25 cellular contexts compared by ENCODE assay signal in genomic region chr6:69841862-69842261, GRCh38. TPM values are rescaled to one million over a fixed set of nuclear protein-coding genes. Genes with fewer than 3 reads are reported as not detected.
"Had no signal": no experiment of that assay in that cellular context is flagged by ENCODE, and none has a peak within 500 bp of the region (broad histone marks: within the 10 kb centered on the region; RNA-seq: fewer than 3 reads in every experiment).

No MANE protein-coding gene starts in this region.

- H3K27ac Mint-ChIP-seq: immature natural killer cell; naive thymus-derived CD8-positive, alpha-beta T cell had no signal

- H3K4me3 ChIP-seq: coronary artery, dorsolateral prefrontal cortex, esophagus muscularis mucosa, gastroesophageal sphincter, heart left ventricle, hepatocyte, left ventricle myocardium inferior, lower lobe of right lung had no signal

- H3K27me3 ChIP-seq: dorsolateral prefrontal cortex, esophagus muscularis mucosa, gastroesophageal sphincter, hepatocyte had no signal

- H3K36me3 Mint-ChIP-seq: immature natural killer cell; naive thymus-derived CD8-positive, alpha-beta T cell had no signal

- ATAC-seq: foreskin keratinocyte; gastroesophageal sphincter; heart left ventricle; left colon; left lobe of liver; lower lobe of right lung; naive thymus-derived CD8-positive, alpha-beta T cell had no signal

- H3K79me2 ChIP-seq: hepatocyte had no signal

- H3K9me3 Mint-ChIP-seq: naive thymus-derived CD8-positive, alpha-beta T cell had no signal

- H3K4me1 Mint-ChIP-seq: immature natural killer cell had no signal

- H2AFZ ChIP-seq: hepatocyte had no signal

- H3K4me1 ChIP-seq: foreskin keratinocyte, lower lobe of right lung had no signal

- DNase-seq: dermis blood vessel endothelial cell; dorsolateral prefrontal cortex; effector CD4-positive, alpha-beta T cell; effector memory CD4-positive, alpha-beta T cell; foreskin keratinocyte; heart left ventricle; hypothalamus; immature natural killer cell; islet precursor cell; kidney; kidney glomerular epithelial cell; left colon; left ventricle myocardium inferior; lower lobe of right lung; mesendoderm; midbrain; naive thymus-derived CD8-positive, alpha-beta T cell had no signal

- H3K4me2 ChIP-seq: hepatocyte had no signal

- H3K4me3 Mint-ChIP-seq: immature natural killer cell; naive thymus-derived CD8-positive, alpha-beta T cell had no signal

- H3K27ac ChIP-seq: coronary artery, dorsolateral prefrontal cortex, esophagus muscularis mucosa, foreskin keratinocyte, gastroesophageal sphincter, heart left ventricle, hepatocyte, left ventricle myocardium inferior, lower lobe of right lung had no signal

RNA-seq across cellular contexts. Expression of gene COL19A1, which starts 24.5 kb away (rescaled TPM):
- total RNA-seq: dermis blood vessel endothelial cell, endothelial cell of umbilical vein, fibroblast of lung, foreskin keratinocyte, lower lobe of right lung, lung microvascular endothelial cell had no signal
- polyA plus RNA-seq: endothelial cell of umbilical vein, foreskin keratinocyte, immature natural killer cell had no signal
